ENCODE assay signal across 8 cellular contexts in the genomic region with DNA sequence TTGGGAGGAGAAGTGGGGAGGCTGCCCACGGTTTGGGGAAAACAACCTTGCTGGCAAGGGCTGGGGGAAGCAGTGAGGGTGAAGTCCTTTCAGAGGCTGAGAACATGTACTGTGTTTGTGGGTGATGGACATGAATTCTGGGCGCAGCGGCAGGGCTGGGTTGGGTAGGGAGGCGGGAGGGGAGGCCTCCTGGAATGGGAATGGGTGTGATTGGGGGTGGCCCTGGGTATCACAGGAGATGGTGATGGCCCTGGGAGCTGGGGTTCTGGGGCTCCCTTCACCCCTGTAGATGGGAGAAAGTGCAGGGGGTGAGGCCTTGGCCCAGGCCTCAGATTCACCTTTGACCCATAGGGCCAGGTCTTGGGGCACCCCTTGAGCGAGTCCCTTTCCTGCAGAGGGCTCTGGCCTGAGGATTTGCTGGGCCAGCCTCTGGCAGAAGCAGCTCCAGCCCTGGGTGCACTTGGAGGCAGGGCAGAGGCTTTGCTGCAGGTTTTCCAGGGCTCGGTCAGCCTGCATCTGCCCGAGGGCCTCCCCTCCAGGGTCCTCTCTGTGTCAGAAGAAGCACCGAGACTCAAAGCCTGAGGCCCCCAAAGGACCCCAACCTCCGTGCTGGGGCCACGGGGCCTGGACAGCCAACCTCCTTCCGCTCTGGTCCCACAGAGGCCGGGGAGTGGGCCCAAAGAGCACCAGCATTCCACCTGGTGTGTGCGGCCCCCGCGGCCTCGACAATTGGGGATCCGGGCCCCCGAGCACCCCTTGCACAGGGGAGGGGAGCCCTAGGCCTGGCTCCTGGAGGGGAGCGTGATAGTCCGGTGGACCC. TPM values are rescaled to one million over a fixed set of nuclear protein-coding genes. Genes with fewer than 3 reads are reported as not detected.
DNase-seq lines count a peak whose midpoint lies in the region; ATAC-seq and TF ChIP-seq lines count a peak whose summit lies in the region.
"Had no signal": no experiment of that assay in that cellular context is flagged by ENCODE, and none has a peak within 500 bp of the region (broad histone marks: within the 10 kb centered on the region; RNA-seq: fewer than 3 reads in every experiment).

No MANE protein-coding gene starts in this region.

- H3K27me3 Mint-ChIP-seq in WTC11 (ENCODE audit: low read depth), result no peaks in the 10 kb centered on the region
- peaks cover 0 to 35% (median 14%) of the 10 kb centered on the region in 5 donors for H3K27me3 Mint-ChIP-seq in naive thymus-derived CD8-positive, alpha-beta T cell

- H3K9me3 Mint-ChIP-seq in WTC11, result no peaks in the 10 kb centered on the region
- H3K9me3 Mint-ChIP-seq in stimulated activated effector memory CD8-positive, alpha-beta T cell treated with anti-CD3 and anti-CD28 coated beads, Interleukin-12 subunit alpha, Interleukin-12 subunit beta, amount 100 ng/mL, for 72 hours, result no peaks in the 10 kb centered on the region
- H3K9me3 Mint-ChIP-seq in naive thymus-derived CD8-positive, alpha-beta T cell, result no peaks in the 10 kb centered on the region

- CTCF ChIA-PET in WTC11 (lab: Charles Lee), result interaction anchor here (0.7 to 2.7 kb wide), 11 partner anchors 11 to 247 kb away, joined by 3 to 30 read pairs (median 5); a partner anchor contains a TSS

- H3K4me3 ChIP-seq in HFF-Myc (replicated peaks; ENCODE audit: low read depth, low read length), result peak overlapping the region; percentile 65

- peak overlapping the region; percentile 59 for H3K4me3 Mint-ChIP-seq in WTC11
- H3K4me3 Mint-ChIP-seq in stimulated activated effector memory CD8-positive, alpha-beta T cell treated with anti-CD3 and anti-CD28 coated beads, Interleukin-12 subunit alpha, Interleukin-12 subunit beta, amount 100 ng/mL, for 72 hours, result peak overlapping the region; percentile 83
- H3K4me3 Mint-ChIP-seq in naive thymus-derived CD8-positive, alpha-beta T cell, result peak overlapping the region in 5 of 10 donors; percentile 24 to 65 (median 55)

- H3K4me1 Mint-ChIP-seq in WTC11, result peaks cover 25% of the 10 kb centered on the region
- H3K4me1 Mint-ChIP-seq in stimulated activated effector memory CD8-positive, alpha-beta T cell treated with anti-CD3 and anti-CD28 coated beads, Interleukin-12 subunit alpha, Interleukin-12 subunit beta, amount 100 ng/mL, for 72 hours, result peaks cover 29% of the 10 kb centered on the region
- peaks cover 18 to 32% (median 28%) of the 10 kb centered on the region in 4 donors for H3K4me1 Mint-ChIP-seq in naive thymus-derived CD8-positive, alpha-beta T cell

- POLR2A ChIA-PET in WTC11 (lab: Charles Lee), result interaction anchor here (0.9 to 2.0 kb wide), 3 partner anchors 31 to 40 kb away, joined by 4 to 12 read pairs (median 5); a partner anchor contains a TSS
- POLR2A ChIA-PET in naive thymus-derived CD8-positive, alpha-beta T cell (lab: Charles Lee), result interaction anchor here (2.5 kb wide), 1 partner anchor 35 kb away, joined by 14 read pairs; a partner anchor contains a TSS

- DNase-seq in HFF-Myc (ENCODE audit: extremely low read depth, low read depth), result no peak
- no peak for DNase-seq in WTC11 (ENCODE audit: low spot score)
- peak; percentile 60 for DNase-seq in islet precursor cell
- DNase-seq in stimulated activated effector memory CD8-positive, alpha-beta T cell treated with anti-CD3 and anti-CD28 coated beads, Interleukin-12 subunit alpha, Interleukin-12 subunit beta, amount 100 ng/mL, for 72 hours (ENCODE audit: low spot score in 2 of 2), result no peak
- no peak for DNase-seq in NCI-H1092 (lab: John Stamatoyannopoulos, UW)
- no peak for DNase-seq in naive thymus-derived CD8-positive, alpha-beta T cell
- DNase-seq: hippocampal formation had no signal

- TF ChIP-seq CTCF in HFF-Myc (IDR thresholded peaks at IDR 0.05; ENCODE audit: low read depth, low read length, missing control alignments) (no peak), WTC11 (IDR thresholded peaks at IDR 0.05) (no peak)

- no peak for ATAC-seq in WTC11
- ATAC-seq in stimulated activated effector memory CD8-positive, alpha-beta T cell treated with anti-CD3 and anti-CD28 coated beads, Interleukin-12 subunit alpha, Interleukin-12 subunit beta, amount 100 ng/mL, for 72 hours, result no peak
- no peak for ATAC-seq in GM21447 (IDR thresholded peaks at IDR 0.05; ENCODE audit: unreplicated experiment)
- no peak for ATAC-seq in naive thymus-derived CD8-positive, alpha-beta T cell

- H3K36me3 Mint-ChIP-seq in WTC11, result peaks cover 3% of the 10 kb centered on the region; the same call in 1 of the 2 replicates
- H3K36me3 Mint-ChIP-seq in stimulated activated effector memory CD8-positive, alpha-beta T cell treated with anti-CD3 and anti-CD28 coated beads, Interleukin-12 subunit alpha, Interleukin-12 subunit beta, amount 100 ng/mL, for 72 hours, result peaks cover 9% of the 10 kb centered on the region
- peaks cover 0 to 15% (median 0%) of the 10 kb centered on the region in 3 donors for H3K36me3 Mint-ChIP-seq in naive thymus-derived CD8-positive, alpha-beta T cell

- peak overlapping the region; percentile 90 for H3K27ac Mint-ChIP-seq in WTC11
- H3K27ac Mint-ChIP-seq in stimulated activated effector memory CD8-positive, alpha-beta T cell treated with anti-CD3 and anti-CD28 coated beads, Interleukin-12 subunit alpha, Interleukin-12 subunit beta, amount 100 ng/mL, for 72 hours, result peak overlapping the region; percentile 77
- peak overlapping the region in 2 of 10 donors; percentile 37 to 60 for H3K27ac Mint-ChIP-seq in naive thymus-derived CD8-positive, alpha-beta T cell

TF ChIP-seq in WTC11, 78 proteins besides CTCF, POLR2A, EP300 and RAD21 (continues in another document):
- TF ChIP-seq MYBL2 (CRISPR knock-in tag; IDR thresholded peaks at IDR 0.05), result no peak
- TF ChIP-seq, protein P1, sequence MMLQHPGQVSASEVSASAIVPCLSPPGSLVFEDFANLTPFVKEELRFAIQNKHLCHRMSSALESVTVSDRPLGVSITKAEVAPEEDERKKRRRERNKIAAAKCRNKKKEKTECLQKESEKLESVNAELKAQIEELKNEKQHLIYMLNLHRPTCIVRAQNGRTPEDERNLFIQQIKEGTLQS (CRISPR knock-in tag; conservative IDR thresholded peaks at IDR 0.05), result no peak
- no peak for TF ChIP-seq ZNF219 (CRISPR knock-in tag; IDR thresholded peaks at IDR 0.05; ENCODE audit: borderline replicate concordance)
- TF ChIP-seq ZNF232 (CRISPR knock-in tag; IDR thresholded peaks at IDR 0.05), result no peak
- TF ChIP-seq FOXP1 (CRISPR knock-in tag; IDR thresholded peaks at IDR 0.05; ENCODE audit: borderline replicate concordance), result no peak
- TF ChIP-seq, protein P2, sequence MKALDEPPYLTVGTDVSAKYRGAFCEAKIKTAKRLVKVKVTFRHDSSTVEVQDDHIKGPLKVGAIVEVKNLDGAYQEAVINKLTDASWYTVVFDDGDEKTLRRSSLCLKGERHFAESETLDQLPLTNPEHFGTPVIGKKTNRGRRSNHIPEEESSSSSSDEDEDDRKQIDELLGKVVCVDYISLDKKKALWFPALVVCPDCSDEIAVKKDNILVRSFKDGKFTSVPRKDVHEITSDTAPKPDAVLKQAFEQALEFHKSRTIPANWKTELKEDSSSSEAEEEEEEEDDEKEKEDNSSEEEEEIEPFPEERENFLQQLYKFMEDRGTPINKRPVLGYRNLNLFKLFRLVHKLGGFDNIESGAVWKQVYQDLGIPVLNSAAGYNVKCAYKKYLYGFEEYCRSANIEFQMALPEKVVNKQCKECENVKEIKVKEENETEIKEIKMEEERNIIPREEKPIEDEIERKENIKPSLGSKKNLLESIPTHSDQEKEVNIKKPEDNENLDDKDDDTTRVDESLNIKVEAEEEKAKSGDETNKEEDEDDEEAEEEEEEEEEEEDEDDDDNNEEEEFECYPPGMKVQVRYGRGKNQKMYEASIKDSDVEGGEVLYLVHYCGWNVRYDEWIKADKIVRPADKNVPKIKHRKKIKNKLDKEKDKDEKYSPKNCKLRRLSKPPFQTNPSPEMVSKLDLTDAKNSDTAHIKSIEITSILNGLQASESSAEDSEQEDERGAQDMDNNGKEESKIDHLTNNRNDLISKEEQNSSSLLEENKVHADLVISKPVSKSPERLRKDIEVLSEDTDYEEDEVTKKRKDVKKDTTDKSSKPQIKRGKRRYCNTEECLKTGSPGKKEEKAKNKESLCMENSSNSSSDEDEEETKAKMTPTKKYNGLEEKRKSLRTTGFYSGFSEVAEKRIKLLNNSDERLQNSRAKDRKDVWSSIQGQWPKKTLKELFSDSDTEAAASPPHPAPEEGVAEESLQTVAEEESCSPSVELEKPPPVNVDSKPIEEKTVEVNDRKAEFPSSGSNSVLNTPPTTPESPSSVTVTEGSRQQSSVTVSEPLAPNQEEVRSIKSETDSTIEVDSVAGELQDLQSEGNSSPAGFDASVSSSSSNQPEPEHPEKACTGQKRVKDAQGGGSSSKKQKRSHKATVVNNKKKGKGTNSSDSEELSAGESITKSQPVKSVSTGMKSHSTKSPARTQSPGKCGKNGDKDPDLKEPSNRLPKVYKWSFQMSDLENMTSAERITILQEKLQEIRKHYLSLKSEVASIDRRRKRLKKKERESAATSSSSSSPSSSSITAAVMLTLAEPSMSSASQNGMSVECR (CRISPR knock-in tag; IDR thresholded peaks at IDR 0.05; ENCODE audit: borderline replicate concordance), result no peak
- TF ChIP-seq GABPB1 (CRISPR knock-in tag; IDR thresholded peaks at IDR 0.05), result no peak
- TF ChIP-seq RORB (CRISPR knock-in tag; IDR thresholded peaks at IDR 0.05), result no peak

RNA-seq across cellular contexts. Expression of a gene that starts 1.4 kb away (rescaled TPM):
- 7.3 to 11.8 TPM (median 11.3 TPM) in 3 replicates for total RNA-seq in WTC11 (2021)
- total RNA-seq in naive thymus-derived CD8-positive, alpha-beta T cell, result 1 to 10 TPM in 1 of 2 experiments, under 1 TPM in 1; 0.91 to 1.4 TPM
- polyA plus RNA-seq in naive thymus-derived CD8-positive, alpha-beta T cell, result under 1 TPM in 2 of 3 donors, not detected in 1; 0.12 to 0.15 TPM

RNA-seq across cellular contexts. Expression of a gene that starts 21.0 kb away (rescaled TPM):
- total RNA-seq in WTC11 (2021), result 93.7 to 95.0 TPM (median 94.7 TPM) in 3 replicates
- total RNA-seq in naive thymus-derived CD8-positive, alpha-beta T cell, result 10 to 100 TPM; 42.4 to 45.9 TPM
- 10 to 100 TPM; 20.4 to 29.7 (median 25.0) TPM for polyA plus RNA-seq in naive thymus-derived CD8-positive, alpha-beta T cell

RNA-seq across cellular contexts. Expression of a gene that starts 25.1 kb away (rescaled TPM):
- 0.21 to 0.26 TPM in 2 of 3 replicates, not detected in the other for total RNA-seq in WTC11 (2021)
- total RNA-seq in naive thymus-derived CD8-positive, alpha-beta T cell, result not detected
- polyA plus RNA-seq in naive thymus-derived CD8-positive, alpha-beta T cell, result not detected

RNA-seq across cellular contexts. Expression of a gene that starts 25.9 kb away (rescaled TPM):
- total RNA-seq in WTC11 (2021), result 46.7 to 52.4 TPM (median 51.5 TPM) in 3 replicates
- 1 to 10 TPM; 2.4 to 2.5 TPM for total RNA-seq in naive thymus-derived CD8-positive, alpha-beta T cell
- not detected for polyA plus RNA-seq in naive thymus-derived CD8-positive, alpha-beta T cell

RNA-seq across cellular contexts. Expression of a gene that starts 35.1 kb away (rescaled TPM):
- total RNA-seq in WTC11 (2021), result 373 to 376 TPM (median 375 TPM) in 3 replicates
- total RNA-seq in naive thymus-derived CD8-positive, alpha-beta T cell, result 10 to 100 TPM; 60.2 TPM
- polyA plus RNA-seq in naive thymus-derived CD8-positive, alpha-beta T cell, result 10 to 100 TPM; 10.8 to 23.4 (median 22.5) TPM
